In genomic region chr3:45464336-45464809, GRCh38 we compare ENCODE assay signal across 9 cellular contexts.
DNase-seq lines count a peak whose midpoint lies in the region; ATAC-seq, FAIRE-seq and TF ChIP-seq lines count a peak whose summit lies in the region.
"Had no signal": no experiment of that assay in that cellular context is flagged by ENCODE, and none has a peak within 500 bp of the region (broad histone marks: within the 10 kb centered on the region; RNA-seq: fewer than 3 reads in every experiment).

No MANE protein-coding gene starts in this region.

- no peak overlapping the region for H2BK5ac ChIP-seq in mesendoderm (ENCODE audit: low read length)

- H3K27ac ChIP-seq in GM12878 (ENCODE audit: control insufficient read depth, insufficient read depth), result no peak overlapping the region
- H3K27ac ChIP-seq in mesendoderm (ENCODE audit: low read depth, low read length), result no peak overlapping the region
- H3K27ac ChIP-seq in brain microvascular endothelial cell, result no peak overlapping the region
- no peak overlapping the region for H3K27ac ChIP-seq in sigmoid colon

- SMC1A ChIA-PET in GM12878 (lab: Charles Lee; ENCODE audit: uncharacterized antibody, unreplicated experiment), result no interaction called here

- H3K4me2 ChIP-seq in GM12878 (ENCODE audit: control insufficient read depth, insufficient read depth) (no peak overlapping the region), mesendoderm (ENCODE audit: low read length) (no peak overlapping the region)

- no peaks in the 10 kb centered on the region for H3K27me3 ChIP-seq in GM12878 (replicated peaks in 1 of 2; ENCODE audit: control insufficient read depth in 2 of 2, insufficient read depth in 2 of 2, low read length in 1 of 2)
- no peaks in the 10 kb centered on the region for H3K27me3 ChIP-seq in mesendoderm (ENCODE audit: insufficient read depth, low read length, poor library complexity)
- H3K27me3 ChIP-seq in brain microvascular endothelial cell (replicated peaks), result no peaks in the 10 kb centered on the region
- no peaks in the 10 kb centered on the region for H3K27me3 ChIP-seq in sigmoid colon

- H2AFZ ChIP-seq in GM12878 (ENCODE audit: control insufficient read depth, low read depth, low read length), result no peak overlapping the region

- no peaks in the 10 kb centered on the region for H3K79me1 ChIP-seq in mesendoderm (ENCODE audit: low read length)

- peaks cover 12% of the 10 kb centered on the region for H3K4me1 ChIP-seq in GM12878 (ENCODE audit: control insufficient read depth, insufficient read depth, low read length)
- H3K4me1 ChIP-seq in mesendoderm (ENCODE audit: control insufficient read depth, low read depth, low read length), result peaks cover 4% of the 10 kb centered on the region
- H3K4me1 ChIP-seq in sigmoid colon, result no peaks in the 10 kb centered on the region

- H3K18ac ChIP-seq in mesendoderm (ENCODE audit: low read length), result no peak overlapping the region

- TF ChIP-seq CTCF in GM12865 (IDR thresholded peaks at IDR 0.05; ENCODE audit: insufficient read depth, low read depth, low read length, missing control alignments) (no peak), GM12878 (IDR thresholded peaks at IDR 0.05 in 2 of 3, conservative IDR thresholded peaks at IDR 0.05 in 1 of 3; ENCODE audit: control insufficient read depth in 2 of 3, extremely low read depth in 1 of 3, insufficient read depth in 1 of 3, low read depth in 3 of 3, low read length in 3 of 3) (no peak), brain microvascular endothelial cell (IDR thresholded peaks at IDR 0.05; ENCODE audit: low read depth, low read length, missing control alignments) (no peak), sigmoid colon (IDR thresholded peaks at IDR 0.05) (no peak)

- H2BK120ac ChIP-seq in mesendoderm (ENCODE audit: low read depth, low read length), result no peak overlapping the region

- no peaks in the 10 kb centered on the region for H4K20me1 ChIP-seq in GM12878 (ENCODE audit: control insufficient read depth, insufficient read depth)

- no peak overlapping the region for H2AK5ac ChIP-seq in mesendoderm (ENCODE audit: low read length)

- H3K9me3 ChIP-seq in GM12878 (replicated peaks; ENCODE audit: control insufficient read depth, insufficient read depth, low read length) (peaks cover 5% of the 10 kb centered on the region; the same call in 2 of the 3 replicates), sigmoid colon (peaks cover 0 to 4% (median 0%) of the 10 kb centered on the region in 4 donors)

- H4K8ac ChIP-seq in mesendoderm (ENCODE audit: low read depth, low read length), result no peak overlapping the region

- H3K56ac ChIP-seq in mesendoderm (ENCODE audit: low read length), result no peak overlapping the region

- CTCF ChIA-PET in GM12878 (lab: Yijun Ruan, JAX), result no interaction called here

- no peak for FAIRE-seq in GM12878 (lab: Jason Lieb, UNC)

- RAD21 ChIA-PET in GM12878 (lab: Charles Lee; ENCODE audit: unreplicated experiment), result no interaction called here

- BruUV-seq in GM12878 (replicated peaks; lab: Mats Ljungman, UMichigan), result no TSS peak

- in situ Hi-C loops in GM12878 (cut with MboI) (no loop called here), brain microvascular endothelial cell (cut with HindIII; ENCODE audit: low pct_ligation_motif_present, low sequenced_read_pairs) (no loop called here)

- H3K23ac ChIP-seq in mesendoderm (ENCODE audit: low read length), result no peak overlapping the region

- TF ChIP-seq POLR2A in GM12878 (IDR thresholded peaks at IDR 0.05; ENCODE audit: low read depth, low read length) (no peak), sigmoid colon (IDR thresholded peaks at IDR 0.05) (no peak)

- DNase-seq in GM12865 (ENCODE audit: low read depth) (peak; percentile 10), NCI-H2196 treated with DMSO at 0.1 percent for 48 hours (lab: John Stamatoyannopoulos, UW; ENCODE audit: unreplicated experiment) (peak; percentile 4), GM12878 (ENCODE audit: low read depth, low spot score) (no peak), mesendoderm (peak; percentile 83), brain microvascular endothelial cell (no peak), GOT3 (lab: John Stamatoyannopoulos, UW) (no peak), sigmoid colon (no peak)
- DNase-seq: HCEC 1CT had no signal

- TF ChIP-seq EP300 in GM12878 (IDR thresholded peaks at IDR 0.05; ENCODE audit: borderline replicate concordance in 1 of 2, control insufficient read depth in 1 of 2, low read depth in 2 of 2, low read length in 2 of 2), result no peak
- no peak for TF ChIP-seq EP300 in sigmoid colon (IDR thresholded peaks at IDR 0.05)

- H3K9ac ChIP-seq in GM12878 (ENCODE audit: control insufficient read depth, insufficient read depth, low read length) (no peak overlapping the region), mesendoderm (ENCODE audit: low read length) (no peak overlapping the region)

- H2BK15ac ChIP-seq in mesendoderm (replicated peaks; ENCODE audit: low read depth), result no peak overlapping the region

- POLR2A ChIA-PET in GM12878 (lab: Charles Lee), result no interaction called here

- H3K79me2 ChIP-seq in GM12878 (ENCODE audit: control insufficient read depth, insufficient read depth, low read length) (no peaks in the 10 kb centered on the region), mesendoderm (ENCODE audit: control insufficient read depth, insufficient read depth, low read length) (no peaks in the 10 kb centered on the region)

- no peak overlapping the region for H3K4ac ChIP-seq in mesendoderm (ENCODE audit: low read depth, low read length)

- H3K4me3 ChIP-seq in GM12865 (ENCODE audit: low read depth, low read length) (no peak overlapping the region), GM12878 (no peak overlapping the region), mesendoderm (ENCODE audit: low read length) (no peak overlapping the region), brain microvascular endothelial cell (ENCODE audit: low read depth, low read length) (no peak overlapping the region), sigmoid colon (no peak overlapping the region)

- TF ChIP-seq RAD21 in GM12878 (IDR thresholded peaks at IDR 0.05; ENCODE audit: insufficient read depth, low read depth, low read length), result no peak

- H3K36me3 ChIP-seq in GM12878 (ENCODE audit: control insufficient read depth in 2 of 2, insufficient read depth in 2 of 2, low read length in 1 of 2) (peaks cover 3 to 13% of the 10 kb centered on the region in 2 experiments), mesendoderm (ENCODE audit: control insufficient read depth, insufficient read depth, low read length) (peaks cover 4% of the 10 kb centered on the region), brain microvascular endothelial cell (replicated peaks) (peaks cover 12% of the 10 kb centered on the region), sigmoid colon (peaks cover 0 to 21% (median 9%) of the 10 kb centered on the region in 4 donors)

- WGBS in GM12878 (ENCODE audit: insufficient coverage, insufficient replicate concordance, low lambda C conversion rate, missing lambda C conversion rate), result 71% methylated on average over 6 of the region's 6 CpGs
- no CpG with 5 or more reads among the region's 6 CpGs for WGBS in mesendoderm (ENCODE audit: extremely low coverage, insufficient coverage, low lambda C conversion rate)
- WGBS in sigmoid colon, 2 donors, result 54 to 59% methylated on average over 6 of the region's 6 CpGs

- no peak overlapping the region for H4K5ac ChIP-seq in mesendoderm (ENCODE audit: low read length)

- intact Hi-C loops in GM12878 (cut with micrococcal nuclease; ENCODE audit: unreplicated experiment) (no loop called here), sigmoid colon (cut with DNase I) (no loop called here)

- ATAC-seq in GM12878 (no peak), GM18909 (IDR thresholded peaks at IDR 0.05; ENCODE audit: poor library complexity, unreplicated experiment) (no peak)

TF ChIP-seq in GM12878, 131 proteins besides CTCF, POLR2A, EP300 and RAD21 (continues in another document):
- TF ChIP-seq RB1 (IDR thresholded peaks at IDR 0.05; ENCODE audit: borderline replicate concordance) (no peak), ZNF687 (IDR thresholded peaks at IDR 0.05) (no peak)

Comparison
In these comparisons a context has a peak if more than half of its experiments do, and no peak if none do; other contexts are left out.
1. DNase-seq: peak in GM12865 (single experiment), NCI-H2196 treated with DMSO at 0.1 percent for 48 hours (single experiment) and mesendoderm (single experiment); none in GM12878 (single experiment), brain microvascular endothelial cell (single experiment), GOT3 (single experiment) and sigmoid colon (single experiment).